14 cellular contexts compared by ENCODE assay signal in genomic region chr12:77940566-77940965, GRCh38.
DNase-seq lines count a peak whose midpoint lies in the region; ATAC-seq and TF ChIP-seq lines count a peak whose summit lies in the region.
"Had no signal": no experiment of that assay in that cellular context is flagged by ENCODE, and none has a peak within 500 bp of the region (broad histone marks: within the 10 kb centered on the region; RNA-seq: fewer than 3 reads in every experiment).

No MANE protein-coding gene starts in this region.

- H3K4me1 ChIP-seq in HUES48 (ENCODE audit: control insufficient read depth, insufficient read depth, low read length): peaks cover 8% of the 10 kb centered on the region; the same call in 1 of the 2 replicates
- H3K4me1 ChIP-seq in lower lobe of right lung: peaks cover 5% of the 10 kb centered on the region
- H3K4me1 ChIP-seq: body of pancreas had no signal

- no peak for TF ChIP-seq CTCF in brain (conservative IDR thresholded peaks at IDR 0.05)
- TF ChIP-seq CTCF in lower lobe of right lung (IDR thresholded peaks at IDR 0.05): no peak

- no peaks in the 10 kb centered on the region for H3K9me3 ChIP-seq in HUES48 (ENCODE audit: control insufficient read depth, insufficient read depth, low read length)
- H3K9me3 ChIP-seq in lower lobe of right lung: no peaks in the 10 kb centered on the region
- H3K9me3 ChIP-seq: body of pancreas had no signal

- H3K4me1 Mint-ChIP-seq in brain: peaks cover 40% of the 10 kb centered on the region

- intact Hi-C loops in lower lobe of right lung (cut with DNase I): no loop called here
- intact Hi-C loops in left colon (cut with DNase I, micrococcal nuclease): no loop called here

- H3K4me3 Mint-ChIP-seq in brain: peak overlapping the region in 2 of 5 experiments; percentile 19 to 34
- H3K4me3 Mint-ChIP-seq: T-helper 2 cell treated with Interferon-gamma antibody and Interleukin-4, amounts not matched to agents 5 μg/mL and 100 μg/mL, for 36 hours had no signal

- H3K4me3 ChIP-seq in HUES48 (ENCODE audit: low read depth, low read length): peak overlapping the region; percentile 7; the same call in 1 of the 2 replicates
- H3K4me3 ChIP-seq in lower lobe of right lung: no peak overlapping the region
- H3K4me3 ChIP-seq: body of pancreas, heart left ventricle had no signal

- no peak for ATAC-seq in lower lobe of right lung
- ATAC-seq in left colon: no peak
- ATAC-seq: body of pancreas had no signal

- H3K27me3 ChIP-seq in HUES48 (ENCODE audit: control insufficient read depth, insufficient read depth, low read length): no peaks in the 10 kb centered on the region
- no peaks in the 10 kb centered on the region for H3K27me3 ChIP-seq in lower lobe of right lung (ENCODE audit: low read depth)
- H3K27me3 ChIP-seq: body of pancreas, heart left ventricle had no signal

- peak overlapping the region in 3 of 5 experiments; percentile 57 to 74 (median 70) for H3K27ac Mint-ChIP-seq in brain
- H3K27ac Mint-ChIP-seq: T-helper 2 cell treated with Interferon-gamma antibody and Interleukin-4, amounts not matched to agents 5 μg/mL and 100 μg/mL, for 36 hours had no signal

- H3K27ac ChIP-seq in HUES48 (ENCODE audit: low read depth, low read length): peak overlapping the region; percentile 77
- peak overlapping the region; percentile 1 for H3K27ac ChIP-seq in lower lobe of right lung
- H3K27ac ChIP-seq: body of pancreas, KMS-11 had no signal

- DNase-seq in AG08395 (ENCODE audit: low spot score) (peak; percentile 43), lower lobe of right lung (no peak), NCI-H1048 (lab: John Stamatoyannopoulos, UW) (no peak), DMS 273 treated with DMSO at 0.1 percent for 48 hours (lab: John Stamatoyannopoulos, UW) (no peak), NCI-H1105 treated with DMSO at 0.1 percent for 48 hours (lab: John Stamatoyannopoulos, UW) (no peak), left colon (no peak)
- DNase-seq: activated CD8-positive, alpha-beta memory T cell treated with anti-CD3 and anti-CD28 coated beads, Interleukin-2, amount 50 U/mL, for 48 hours; body of pancreas; heart left ventricle; NCI-H510A had no signal

- no peak overlapping the region for H3K9ac ChIP-seq in HUES48 (ENCODE audit: low read depth, low read length)
- H3K9ac ChIP-seq: KMS-11 had no signal

- peaks cover 13% of the 10 kb centered on the region for H3K36me3 Mint-ChIP-seq in brain

- H3K9me3 Mint-ChIP-seq in brain: peaks cover 0 to 3% (median 0%) of the 10 kb centered on the region in 5 experiments
- H3K9me3 Mint-ChIP-seq: T-helper 2 cell treated with Interferon-gamma antibody and Interleukin-4, amounts not matched to agents 5 μg/mL and 100 μg/mL, for 36 hours had no signal

- no peaks in the 10 kb centered on the region for H3K27me3 Mint-ChIP-seq in brain

- H3K36me3 ChIP-seq in HUES48 (ENCODE audit: control insufficient read depth, insufficient read depth, low read length) (no peaks in the 10 kb centered on the region), lower lobe of right lung (no peaks in the 10 kb centered on the region)
- H3K36me3 ChIP-seq: heart left ventricle had no signal
